Comparison of ENCODE assay signal across 1 cellular context in the genomic region with DNA sequence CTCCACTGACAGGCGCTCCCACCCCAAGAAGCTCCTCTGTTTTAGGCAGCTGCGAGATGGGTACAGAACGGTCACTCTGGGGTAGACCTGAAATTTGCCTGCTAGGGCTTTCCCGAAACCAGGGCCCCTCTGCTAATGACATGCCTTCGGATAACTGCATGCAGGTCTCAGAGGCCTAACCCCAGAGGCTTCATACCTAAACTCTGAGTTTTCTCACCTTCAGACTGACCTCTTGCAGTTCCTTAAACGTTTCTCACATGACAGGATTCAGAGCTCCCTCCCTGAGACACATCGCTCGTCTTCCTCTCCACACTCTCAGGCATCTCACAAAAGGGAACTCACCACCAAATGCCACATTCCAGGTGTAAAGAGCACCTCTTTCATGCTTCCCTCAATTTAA.
TF ChIP-seq lines count a peak whose summit lies in the region.

No MANE protein-coding gene starts in this region.

TF ChIP-seq in IMR-90, 13 proteins besides CTCF, POLR2A, EP300 and RAD21 (continued from another document):
- TF ChIP-seq, protein P1, sequence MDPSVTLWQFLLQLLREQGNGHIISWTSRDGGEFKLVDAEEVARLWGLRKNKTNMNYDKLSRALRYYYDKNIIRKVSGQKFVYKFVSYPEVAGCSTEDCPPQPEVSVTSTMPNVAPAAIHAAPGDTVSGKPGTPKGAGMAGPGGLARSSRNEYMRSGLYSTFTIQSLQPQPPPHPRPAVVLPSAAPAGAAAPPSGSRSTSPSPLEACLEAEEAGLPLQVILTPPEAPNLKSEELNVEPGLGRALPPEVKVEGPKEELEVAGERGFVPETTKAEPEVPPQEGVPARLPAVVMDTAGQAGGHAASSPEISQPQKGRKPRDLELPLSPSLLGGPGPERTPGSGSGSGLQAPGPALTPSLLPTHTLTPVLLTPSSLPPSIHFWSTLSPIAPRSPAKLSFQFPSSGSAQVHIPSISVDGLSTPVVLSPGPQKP (IDR thresholded peaks at IDR 0.05; ENCODE audit: borderline replicate concordance, low read depth, low read length) = no peak
- TF ChIP-seq NFE2L2 (IDR thresholded peaks at IDR 0.05; ENCODE audit: low read depth, low read length) = no peak
- TF ChIP-seq MAZ (IDR thresholded peaks at IDR 0.05; ENCODE audit: borderline replicate concordance, low read depth, low read length) = no peak
- TF ChIP-seq, protein P2, sequence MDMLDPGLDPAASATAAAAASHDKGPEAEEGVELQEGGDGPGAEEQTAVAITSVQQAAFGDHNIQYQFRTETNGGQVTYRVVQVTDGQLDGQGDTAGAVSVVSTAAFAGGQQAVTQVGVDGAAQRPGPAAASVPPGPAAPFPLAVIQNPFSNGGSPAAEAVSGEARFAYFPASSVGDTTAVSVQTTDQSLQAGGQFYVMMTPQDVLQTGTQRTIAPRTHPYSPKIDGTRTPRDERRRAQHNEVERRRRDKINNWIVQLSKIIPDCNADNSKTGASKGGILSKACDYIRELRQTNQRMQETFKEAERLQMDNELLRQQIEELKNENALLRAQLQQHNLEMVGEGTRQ (IDR thresholded peaks at IDR 0.05; ENCODE audit: low read depth, low read length) = no peak
- no peak for TF ChIP-seq CEBPB (IDR thresholded peaks at IDR 0.05; ENCODE audit: low read depth, low read length)
- no peak for TF ChIP-seq BHLHE40 (IDR thresholded peaks at IDR 0.05; ENCODE audit: low read depth, low read length)
- TF ChIP-seq MAFK (IDR thresholded peaks at IDR 0.05; ENCODE audit: low read depth, low read length) = no peak
